Comparison of ENCODE assay signal across 22 cellular contexts in the genomic region with DNA sequence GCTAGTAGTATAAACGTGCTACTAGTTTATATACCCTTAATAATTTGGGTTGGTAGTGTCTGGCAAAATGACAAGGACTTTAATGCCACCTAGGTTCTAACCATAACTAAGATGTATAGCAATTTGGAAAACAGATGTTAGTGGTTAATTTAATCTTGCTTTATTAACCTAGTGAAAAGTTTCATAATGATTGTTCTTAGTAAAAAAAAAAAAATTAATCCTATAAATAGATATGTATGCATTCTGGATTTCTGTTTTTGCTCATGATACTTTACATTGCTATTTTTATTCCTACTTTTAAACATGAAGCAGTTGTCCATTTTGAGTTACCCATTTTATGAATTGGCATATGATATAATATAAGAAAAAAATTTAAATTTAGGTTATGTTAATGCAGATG.
A peak's percentile ranks its signal among the peaks of the same experiment; 100 is the strongest.
DNase-seq lines count a peak whose midpoint lies in the region; ATAC-seq, FAIRE-seq and TF ChIP-seq lines count a peak whose summit lies in the region.
"Had no signal": no experiment of that assay in that cellular context is flagged by ENCODE, and none has a peak within 500 bp of the region (broad histone marks: within the 10 kb centered on the region; RNA-seq: fewer than 3 reads in every experiment).

No MANE protein-coding gene starts in this region.

- in situ Hi-C loops in GM13977 (cut with MboI; ENCODE audit: low pct_unique_long_range_greater_than_20kb, low sequenced_read_pairs, unreplicated experiment) = no loop called here

- no peak for TF ChIP-seq CTCF in GM13977 (IDR thresholded peaks at IDR 0.05; ENCODE audit: extremely low read depth, insufficient read depth, missing control alignments)

- peaks cover 7 to 11% of the 10 kb centered on the region in 2 donors for H3K4me1 Mint-ChIP-seq in stimulated activated naive B cell treated with anti-CD40 and anti-IgM and Interleukin-4, amounts not matched to agents 10 μg/mL and 1 μg/mL and 100 μg/mL, for 72 hours
- H3K4me1 Mint-ChIP-seq: GM23338, H9 had no signal

- H3K9me3 Mint-ChIP-seq in stimulated activated naive B cell treated with anti-CD40 and anti-IgM and Interleukin-4, amounts not matched to agents 10 μg/mL and 1 μg/mL and 100 μg/mL, for 72 hours = peaks cover 7 to 13% of the 10 kb centered on the region in 2 donors
- H3K9me3 Mint-ChIP-seq: CD8-positive, alpha-beta memory T cell had no signal

- peaks cover 13 to 17% of the 10 kb centered on the region in 2 donors for H3K36me3 Mint-ChIP-seq in stimulated activated naive B cell treated with anti-CD40 and anti-IgM and Interleukin-4, amounts not matched to agents 10 μg/mL and 1 μg/mL and 100 μg/mL, for 72 hours

- H3K27ac Mint-ChIP-seq in stimulated activated naive B cell treated with anti-CD40 and anti-IgM and Interleukin-4, amounts not matched to agents 10 μg/mL and 1 μg/mL and 100 μg/mL, for 72 hours = no peak overlapping the region
- H3K27ac Mint-ChIP-seq: CD14-positive monocyte; CD4-positive, alpha-beta T cell; CD8-positive, alpha-beta memory T cell; GM23338; H9 had no signal

- H3K4me3 Mint-ChIP-seq in stimulated activated naive B cell treated with anti-CD40 and anti-IgM and Interleukin-4, amounts not matched to agents 10 μg/mL and 1 μg/mL and 100 μg/mL, for 72 hours = no peak overlapping the region
- H3K4me3 Mint-ChIP-seq: CD14-positive monocyte; CD4-positive, alpha-beta T cell; CD8-positive, alpha-beta memory T cell; GM23338; H9 had no signal

- FAIRE-seq in A204.1 (lab: Jason Lieb, UNC) = peak; percentile 3
- FAIRE-seq in TTC549 (lab: Jason Lieb, UNC) = peak; percentile 9
- no peak for FAIRE-seq in urothelium cell line (lab: Jason Lieb, UNC)
- FAIRE-seq: A549, D721Med had no signal

- ATAC-seq in stimulated activated naive B cell treated with anti-CD40 and anti-IgM and Interleukin-4, amounts not matched to agents 10 μg/mL and 1 μg/mL and 100 μg/mL, for 72 hours (replicated peaks) = peak; percentile 42 to 50
- ATAC-seq in GM18873 (IDR thresholded peaks at IDR 0.05; ENCODE audit: low FRiP score, unreplicated experiment) (no peak), GM19455 (IDR thresholded peaks at IDR 0.05; ENCODE audit: unreplicated experiment) (no peak)
- ATAC-seq: A549, GM23338, HCT116 had no signal

- peak; percentile 6 for DNase-seq in GM13977 (ENCODE audit: low spot score)
- DNase-seq in stimulated activated naive B cell treated with anti-CD40 and anti-IgM and Interleukin-4, amounts not matched to agents 10 μg/mL and 1 μg/mL and 100 μg/mL, for 72 hours = no peak
- DNase-seq in urothelium cell line (ENCODE audit: low spot score) = no peak
- DNase-seq: ACHN; AML-193; BE2C; CD4-positive, alpha-beta T cell; CD8-positive, alpha-beta memory T cell; DMS 273 treated with DMSO at 0.1 percent for 48 hours; DMS79; EL; GDM1; H9 had no signal

- peaks cover 6 to 9% of the 10 kb centered on the region in 2 donors for H3K27me3 Mint-ChIP-seq in stimulated activated naive B cell treated with anti-CD40 and anti-IgM and Interleukin-4, amounts not matched to agents 10 μg/mL and 1 μg/mL and 100 μg/mL, for 72 hours
- H3K27me3 Mint-ChIP-seq: CD4-positive, alpha-beta T cell had no signal

Comparison
In these comparisons a context has a peak if more than half of its experiments do, and no peak if none do; other contexts are left out.
1. ATAC-seq: peak in stimulated activated naive B cell treated with anti-CD40 and anti-IgM and Interleukin-4, amounts not matched to agents 10 μg/mL and 1 μg/mL and 100 μg/mL, for 72 hours (2 of 2); none in GM18873 (single experiment) and GM19455 (single experiment).